ENCODE assay signal across 13 cellular contexts in the genomic region with DNA sequence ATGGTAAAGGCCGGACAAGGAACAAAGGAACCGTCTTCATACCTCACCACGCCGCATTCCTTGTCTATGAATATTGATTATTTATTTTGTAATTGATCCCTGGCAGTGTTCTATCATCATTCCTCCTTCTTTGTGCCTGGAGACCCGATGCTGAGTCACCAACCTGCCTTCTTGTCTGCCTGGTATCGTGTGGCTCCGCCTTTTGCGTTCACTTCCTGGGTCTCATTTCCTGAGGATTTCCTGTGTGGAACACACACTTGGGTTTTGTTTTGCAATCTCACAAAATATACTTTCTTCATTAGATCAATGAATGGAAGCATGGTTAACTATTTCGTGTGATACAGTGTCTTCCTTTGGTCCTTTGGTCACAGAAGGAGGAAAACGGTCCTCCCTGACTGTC.
A peak's percentile ranks its signal among the peaks of the same experiment; 100 is the strongest.
DNase-seq lines count a peak whose midpoint lies in the region; ATAC-seq and TF ChIP-seq lines count a peak whose summit lies in the region.
"Had no signal": no experiment of that assay in that cellular context is flagged by ENCODE, and none has a peak within 500 bp of the region (broad histone marks: within the 10 kb centered on the region; RNA-seq: fewer than 3 reads in every experiment).

No MANE protein-coding gene starts in this region.

- H3K27ac ChIP-seq in CD8-positive, alpha-beta T cell (ENCODE audit: low read depth, low read length) = no peak overlapping the region
- peak overlapping the region; percentile 63 for H3K27ac ChIP-seq in KOPT-K1 (ENCODE audit: low read depth, low read length, poor library complexity, severe bottlenecking)
- H3K27ac ChIP-seq: ascending aorta, prostate gland had no signal

- no peaks in the 10 kb centered on the region for H3K27me3 Mint-ChIP-seq in CD8-positive, alpha-beta T cell (ENCODE audit: low read depth)
- H3K27me3 Mint-ChIP-seq in activated CD4-positive, alpha-beta memory T cell treated with anti-CD3 and anti-CD28 coated beads for 36 hours = no peaks in the 10 kb centered on the region
- peaks cover 0 to 1% (median 0%) of the 10 kb centered on the region in 3 donors for H3K27me3 Mint-ChIP-seq in immature natural killer cell (ENCODE audit: low read depth in 3 of 3)

- peaks cover 10% of the 10 kb centered on the region for H3K4me1 ChIP-seq in CD8-positive, alpha-beta T cell (ENCODE audit: insufficient read depth, low read length)
- H3K4me1 ChIP-seq: ascending aorta, prostate gland had no signal

- DNase-seq in CD8-positive, alpha-beta T cell = no peak
- peak; percentile 21 for DNase-seq in activated CD4-positive, alpha-beta memory T cell treated with anti-CD3 and anti-CD28 coated beads for 36 hours
- peak in 2 of 3 donors; percentile 39 to 50 for DNase-seq in immature natural killer cell
- DNase-seq in C1 segment of cervical spinal cord (lab: John Stamatoyannopoulos, UW) = no peak
- no peak for DNase-seq in NCI-H748 treated with DMSO at 0.1 percent for 48 hours (lab: John Stamatoyannopoulos, UW)
- DNase-seq: activated T-cell treated with anti-CD3 and anti-CD28 coated beads for 4 hours, NCI-H2081 treated with DMSO at 0.1 percent for 48 hours had no signal

- CTCF ChIA-PET in CD8-positive, alpha-beta T cell (lab: Charles Lee) = no interaction called here
- CTCF ChIA-PET in activated CD4-positive, alpha-beta memory T cell treated with anti-CD3 and anti-CD28 coated beads for 36 hours (lab: Charles Lee) = interaction anchor here (0.6 to 0.8 kb wide), 2 partner anchors 690 to 696 kb away, joined by 3 to 4 read pairs; no protein-coding TSS in a partner anchor

- no peaks in the 10 kb centered on the region for H3K27me3 ChIP-seq in CD8-positive, alpha-beta T cell (ENCODE audit: insufficient read depth, low read length)
- H3K27me3 ChIP-seq: ascending aorta had no signal

- no peaks in the 10 kb centered on the region for H3K9me3 ChIP-seq in CD8-positive, alpha-beta T cell (ENCODE audit: low read length)
- H3K9me3 ChIP-seq in KOPT-K1 (ENCODE audit: insufficient read depth, low read length, poor library complexity, severe bottlenecking) = peaks cover 14% of the 10 kb centered on the region
- H3K9me3 ChIP-seq: ascending aorta, prostate gland had no signal

- H3K36me3 ChIP-seq in CD8-positive, alpha-beta T cell (ENCODE audit: insufficient read depth, low read length) = no peaks in the 10 kb centered on the region
- H3K36me3 ChIP-seq in KOPT-K1 (ENCODE audit: insufficient read depth, low read length) = peaks cover 14% of the 10 kb centered on the region; the same call in 1 of the 2 replicates
- H3K36me3 ChIP-seq: ascending aorta, prostate gland had no signal

- intact Hi-C loops in CD8-positive, alpha-beta T cell (cut with DNase I, micrococcal nuclease) = no loop called here
- intact Hi-C loops in activated CD4-positive, alpha-beta memory T cell treated with anti-CD3 and anti-CD28 coated beads for 36 hours (cut with micrococcal nuclease) = loop anchor here (2.0 to 10.0 kb wide), 2 partner anchors 140 to 282 kb away; no protein-coding TSS in a partner anchor

- no peak for ATAC-seq in CD8-positive, alpha-beta T cell
- ATAC-seq in HG03025 (IDR thresholded peaks at IDR 0.05; ENCODE audit: low FRiP score, unreplicated experiment) (no peak), HG03045 (IDR thresholded peaks at IDR 0.05; ENCODE audit: unreplicated experiment) (no peak)

- POLR2A ChIA-PET in CD8-positive, alpha-beta T cell (lab: Charles Lee) = no interaction called here
- POLR2A ChIA-PET in activated CD4-positive, alpha-beta memory T cell treated with anti-CD3 and anti-CD28 coated beads for 36 hours (lab: Charles Lee) = no interaction called here

- H3K9me3 Mint-ChIP-seq in CD8-positive, alpha-beta T cell = peaks cover 16% of the 10 kb centered on the region
- no peaks in the 10 kb centered on the region for H3K9me3 Mint-ChIP-seq in activated CD4-positive, alpha-beta memory T cell treated with anti-CD3 and anti-CD28 coated beads for 36 hours
- peaks cover 0 to 23% (median 3%) of the 10 kb centered on the region in 6 donors for H3K9me3 Mint-ChIP-seq in immature natural killer cell

- no peak overlapping the region for H3K4me3 Mint-ChIP-seq in CD8-positive, alpha-beta T cell
- H3K4me3 Mint-ChIP-seq in activated CD4-positive, alpha-beta memory T cell treated with anti-CD3 and anti-CD28 coated beads for 36 hours = peak overlapping the region; percentile 23
- peak overlapping the region in 4 of 5 donors; percentile 59 to 94 (median 70) for H3K4me3 Mint-ChIP-seq in immature natural killer cell

- TF ChIP-seq CTCF in CD8-positive, alpha-beta T cell (IDR thresholded peaks at IDR 0.05) = no peak

- no peak overlapping the region for H3K4me3 ChIP-seq in CD8-positive, alpha-beta T cell (ENCODE audit: low read depth, low read length)
- H3K4me3 ChIP-seq: ascending aorta, lung, prostate gland had no signal

- H3K27ac Mint-ChIP-seq in CD8-positive, alpha-beta T cell = peak overlapping the region; percentile 80
- H3K27ac Mint-ChIP-seq in activated CD4-positive, alpha-beta memory T cell treated with anti-CD3 and anti-CD28 coated beads for 36 hours = peak overlapping the region; percentile 36
- peak overlapping the region; percentile 63 to 81 (median 72) for H3K27ac Mint-ChIP-seq in immature natural killer cell

- H3K36me3 Mint-ChIP-seq in CD8-positive, alpha-beta T cell = no peaks in the 10 kb centered on the region
- H3K36me3 Mint-ChIP-seq in activated CD4-positive, alpha-beta memory T cell treated with anti-CD3 and anti-CD28 coated beads for 36 hours = no peaks in the 10 kb centered on the region
- H3K36me3 Mint-ChIP-seq in immature natural killer cell = peaks cover 0 to 11% (median 3%) of the 10 kb centered on the region in 3 donors

- peaks cover 19% of the 10 kb centered on the region for H3K4me1 Mint-ChIP-seq in CD8-positive, alpha-beta T cell (ENCODE audit: low read depth)
- H3K4me1 Mint-ChIP-seq in activated CD4-positive, alpha-beta memory T cell treated with anti-CD3 and anti-CD28 coated beads for 36 hours (ENCODE audit: low read depth) = peaks cover 22% of the 10 kb centered on the region
- H3K4me1 Mint-ChIP-seq in immature natural killer cell = peaks cover 27 to 44% of the 10 kb centered on the region in 2 donors

Comparison
In these comparisons a context has a peak if more than half of its experiments do, and no peak if none do; other contexts are left out.
1. DNase-seq: peak in activated CD4-positive, alpha-beta memory T cell treated with anti-CD3 and anti-CD28 coated beads for 36 hours (single experiment) and immature natural killer cell (2 of 3); none in CD8-positive, alpha-beta T cell (0 of 7), C1 segment of cervical spinal cord (0 of 14) and NCI-H748 treated with DMSO at 0.1 percent for 48 hours (single experiment).
2. Peak in every context shown above with its lines, with median percentiles within 50 percentile points of each other: H3K27ac Mint-ChIP-seq.